8 cellular contexts compared by ENCODE assay signal in the genomic region with DNA sequence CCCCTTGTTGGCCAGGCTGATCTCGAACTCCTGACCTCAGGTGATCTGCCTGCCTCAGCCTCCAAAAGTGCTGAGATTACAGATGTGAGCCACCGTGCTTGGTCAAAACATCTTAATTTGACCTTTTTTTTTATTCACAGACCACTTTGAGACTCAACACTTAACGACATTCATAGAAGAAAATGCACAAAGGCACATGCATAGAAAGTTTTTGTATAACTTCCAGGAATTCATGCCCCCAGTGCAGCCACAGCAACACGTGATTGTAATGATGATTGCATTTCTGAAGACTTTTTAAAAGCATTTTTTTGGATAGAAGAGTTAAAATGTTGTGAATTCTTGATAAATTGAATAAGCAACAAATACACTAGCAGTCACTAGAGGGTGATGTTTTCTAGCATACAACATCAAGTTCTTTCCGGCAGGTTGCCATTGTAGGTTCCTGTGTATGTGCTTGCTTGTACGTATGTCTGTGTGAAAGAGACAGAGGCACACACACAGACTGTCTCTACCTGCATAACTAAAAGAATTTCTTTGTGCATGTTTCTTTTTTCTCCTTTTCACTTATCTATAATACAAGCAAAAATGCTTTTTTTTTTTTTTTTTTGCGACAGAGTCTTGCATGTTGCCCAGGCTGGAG.
A peak's percentile ranks its signal among the peaks of the same experiment; 100 is the strongest.
DNase-seq lines count a peak whose midpoint lies in the region; ATAC-seq and TF ChIP-seq lines count a peak whose summit lies in the region.
"Not testable (repeated sequence)": the region's sequence is repeated elsewhere in the genome, so short reads cannot be mapped to it uniquely, and the experiment has no call there.

No MANE protein-coding gene starts in this region.

- H3K27me3 Mint-ChIP-seq in CD8-positive, alpha-beta T cell (ENCODE audit: low read depth); activated T-cell treated with anti-CD3 and anti-CD28 coated beads, Interleukin-2, amount 50 U/mL, for 4 hours (ENCODE audit: low read depth); effector memory CD8-positive, alpha-beta T cell; neural crest cell (ENCODE audit: low read depth): not testable (repeated sequence)

- not testable (repeated sequence) for H3K36me3 Mint-ChIP-seq in CD8-positive, alpha-beta T cell; activated T-cell treated with anti-CD3 and anti-CD28 coated beads, Interleukin-2, amount 50 U/mL, for 4 hours (ENCODE audit: insufficient read depth); effector memory CD8-positive, alpha-beta T cell (ENCODE audit: insufficient read depth); neural crest cell (ENCODE audit: low read depth)

- CTCF ChIA-PET in CD8-positive, alpha-beta T cell (lab: Charles Lee): interaction anchor here (7.2 kb wide), 1 partner anchor 39 kb away, joined by 57 read pairs; no protein-coding TSS in a partner anchor

- not testable (repeated sequence) for H3K4me2 ChIP-seq in Loucy (ENCODE audit: low read depth, low read length, poor library complexity, severe bottlenecking)

- not testable (repeated sequence) for H3K27me3 ChIP-seq in CD8-positive, alpha-beta T cell (ENCODE audit: insufficient read depth, low read length); Loucy (ENCODE audit: insufficient read depth, low read length, poor library complexity, severe bottlenecking); cardiac muscle cell; upper lobe of right lung

- H3K4me1 ChIP-seq in CD8-positive, alpha-beta T cell (ENCODE audit: insufficient read depth, low read length): not testable (repeated sequence)
- peaks cover 43% of the 10 kb centered on the region for H3K4me1 ChIP-seq in Loucy (ENCODE audit: insufficient read depth, low read length, poor library complexity, severe bottlenecking)
- peaks cover 27% of the 10 kb centered on the region for H3K4me1 ChIP-seq in cardiac muscle cell (ENCODE audit: low read depth)
- H3K4me1 ChIP-seq in upper lobe of right lung: peaks cover 37% of the 10 kb centered on the region

- H3K79me2 ChIP-seq in Loucy (ENCODE audit: insufficient read depth, low read length): peaks cover 51% of the 10 kb centered on the region

- peak; percentile 36 for TF ChIP-seq CTCF in CD8-positive, alpha-beta T cell (IDR thresholded peaks at IDR 0.05)
- peak; percentile 51 for TF ChIP-seq CTCF in Loucy (conservative IDR thresholded peaks at IDR 0.05; ENCODE audit: low read length)
- TF ChIP-seq CTCF in cardiac muscle cell (IDR thresholded peaks at IDR 0.05; ENCODE audit: low read depth, low read length): peak; percentile 28
- peak; percentile 51 for TF ChIP-seq CTCF in neural crest cell (conservative IDR thresholded peaks at IDR 0.05)
- peak; percentile 27 for TF ChIP-seq CTCF in upper lobe of right lung (IDR thresholded peaks at IDR 0.05)

- H3K36me3 ChIP-seq in CD8-positive, alpha-beta T cell (ENCODE audit: insufficient read depth, low read length); Loucy (ENCODE audit: insufficient read depth, low read length); cardiac muscle cell; upper lobe of right lung: not testable (repeated sequence)

- peaks cover 16% of the 10 kb centered on the region for H3F3A ChIP-seq in Loucy (ENCODE audit: low read depth)

- H4K20me1 ChIP-seq in Loucy (ENCODE audit: insufficient read depth, low read length, poor library complexity, severe bottlenecking): not testable (repeated sequence)

- not testable (repeated sequence) for H3K9me2 ChIP-seq in Loucy (replicated peaks; ENCODE audit: low read depth, low read length)

- H2AFZ ChIP-seq in Loucy (ENCODE audit: low read length): not testable (repeated sequence)

- intact Hi-C loops in CD8-positive, alpha-beta T cell (cut with DNase I, micrococcal nuclease); upper lobe of right lung (cut with DNase I): not testable (repeated sequence)

- peaks cover 24% of the 10 kb centered on the region for H3K4me1 Mint-ChIP-seq in CD8-positive, alpha-beta T cell (ENCODE audit: low read depth)
- peaks cover 29% of the 10 kb centered on the region for H3K4me1 Mint-ChIP-seq in activated T-cell treated with anti-CD3 and anti-CD28 coated beads, Interleukin-2, amount 50 U/mL, for 4 hours (ENCODE audit: low read depth)
- H3K4me1 Mint-ChIP-seq in effector memory CD8-positive, alpha-beta T cell (ENCODE audit: low read depth in 2 of 2): peaks cover 12 to 25% of the 10 kb centered on the region in 2 donors
- H3K4me1 Mint-ChIP-seq in neural crest cell: peaks cover 34% of the 10 kb centered on the region

- POLR2A ChIA-PET in CD8-positive, alpha-beta T cell (lab: Charles Lee): not testable (repeated sequence)

- DNase-seq in CD8-positive, alpha-beta T cell: peak in 2 of 7 experiments; percentile 9 to 30
- DNase-seq in RPMI7951 (ENCODE audit: low read depth) (peak; percentile 68), cardiac muscle cell (ENCODE audit: low read depth in 1 of 2, low spot score in 1 of 2) (peak in 1 of 2 donors; percentile 77)
- DNase-seq in activated T-cell treated with anti-CD3 and anti-CD28 coated beads, Interleukin-2, amount 50 U/mL, for 4 hours; neural crest cell (ENCODE audit: low read depth, low spot score); upper lobe of right lung: not testable (repeated sequence)
- peak in 2 of 3 experiments; percentile 15 to 22 for DNase-seq in effector memory CD8-positive, alpha-beta T cell

- ATAC-seq in CD8-positive, alpha-beta T cell: peak; percentile 92
- ATAC-seq in activated T-cell treated with anti-CD3 and anti-CD28 coated beads, Interleukin-2, amount 50 U/mL, for 4 hours: peak; percentile 23 to 41
- peak; percentile 91 for ATAC-seq in effector memory CD8-positive, alpha-beta T cell (replicated peaks)
- peak; percentile 63 for ATAC-seq in upper lobe of right lung

- not testable (repeated sequence) for H3K4me3 Mint-ChIP-seq in CD8-positive, alpha-beta T cell; activated T-cell treated with anti-CD3 and anti-CD28 coated beads, Interleukin-2, amount 50 U/mL, for 4 hours; effector memory CD8-positive, alpha-beta T cell; neural crest cell

- H3K4me3 ChIP-seq in CD8-positive, alpha-beta T cell (ENCODE audit: low read depth, low read length); Loucy (ENCODE audit: low read length, poor library complexity, severe bottlenecking); cardiac muscle cell; upper lobe of right lung: not testable (repeated sequence)

- not testable (repeated sequence) for H3K9me3 ChIP-seq in CD8-positive, alpha-beta T cell (ENCODE audit: low read length); Loucy (ENCODE audit: insufficient read depth, low read depth, low read length); cardiac muscle cell (ENCODE audit: low read depth); upper lobe of right lung

- H3K27ac ChIP-seq in CD8-positive, alpha-beta T cell (ENCODE audit: low read depth, low read length); cardiac muscle cell; upper lobe of right lung: not testable (repeated sequence)

- not testable (repeated sequence) for H3K27ac Mint-ChIP-seq in CD8-positive, alpha-beta T cell; effector memory CD8-positive, alpha-beta T cell; neural crest cell (ENCODE audit: unreplicated experiment)

- peak overlapping the region; percentile 13 for H3K9ac ChIP-seq in Loucy (ENCODE audit: low read depth, low read length, poor library complexity, severe bottlenecking)

- H3K9me3 Mint-ChIP-seq in CD8-positive, alpha-beta T cell; activated T-cell treated with anti-CD3 and anti-CD28 coated beads, Interleukin-2, amount 50 U/mL, for 4 hours; effector memory CD8-positive, alpha-beta T cell; neural crest cell: not testable (repeated sequence)

Comparison
In these comparisons a context has a peak if more than half of its experiments do, and no peak if none do; other contexts are left out.
1. ATAC-seq: peak in every context shown above with its lines; median percentile 92 in CD8-positive, alpha-beta T cell; 91 in effector memory CD8-positive, alpha-beta T cell; 63 in upper lobe of right lung; 32 in activated T-cell treated with anti-CD3 and anti-CD28 coated beads, Interleukin-2, amount 50 U/mL, for 4 hours.